ENCODE assay signal across 2 cellular contexts in genomic region chr16:11494029-11494428, GRCh38.
TF ChIP-seq lines count a peak whose summit lies in the region.

No MANE protein-coding gene starts in this region.

TF ChIP-seq in HCT116, 20 proteins besides CTCF, POLR2A, EP300 and RAD21 (continued from another document):
- TF ChIP-seq ATF3 (IDR thresholded peaks at IDR 0.05) (no peak), ELF1 (IDR thresholded peaks at IDR 0.05; ENCODE audit: borderline replicate concordance, low read depth) (no peak), EZH2phosphoT487 (IDR thresholded peaks at IDR 0.05; ENCODE audit: borderline replicate concordance) (no peak), SIN3A (IDR thresholded peaks at IDR 0.05; ENCODE audit: low read depth) (no peak), FOSL1 (IDR thresholded peaks at IDR 0.05; ENCODE audit: low read depth) (no peak), EGR1 (IDR thresholded peaks at IDR 0.05; ENCODE audit: low read depth) (no peak), REST (IDR thresholded peaks at IDR 0.05; ENCODE audit: low read depth) (no peak), POLR2AphosphoS5 (IDR thresholded peaks at IDR 0.05; ENCODE audit: low read depth, low read length) (no peak), ZNF274 (IDR thresholded peaks at IDR 0.05; ENCODE audit: low read depth, low read length) (no peak), MAX (IDR thresholded peaks at IDR 0.05) (no peak), EZH2 (IDR thresholded peaks at IDR 0.05) (no peak), ZBTB33 (IDR thresholded peaks at IDR 0.05; ENCODE audit: extremely low read depth, insufficient replicate concordance, low read length) (no peak), SRF (IDR thresholded peaks at IDR 0.05; ENCODE audit: low read depth) (no peak), YY1 (IDR thresholded peaks at IDR 0.05; ENCODE audit: extremely low read depth, insufficient replicate concordance, low read depth, low read length) (no peak), TCF7L2 (IDR thresholded peaks at IDR 0.05; ENCODE audit: borderline replicate concordance, extremely low read depth, insufficient read depth, insufficient read length) (no peak), SP1 (IDR thresholded peaks at IDR 0.05; ENCODE audit: low read depth) (no peak), CEBPB (IDR thresholded peaks at IDR 0.05; ENCODE audit: low read depth) (no peak), CBX3 (IDR thresholded peaks at IDR 0.05; ENCODE audit: low read depth) (no peak)
TF ChIP-seq in HCT116: peak in this region for 0.

TF ChIP-seq in K562, 482 proteins besides CTCF, POLR2A, EP300 and RAD21 (continued from another document):
- no peak for TF ChIP-seq MYC (IDR thresholded peaks at IDR 0.05; ENCODE audit: low read depth, low read length)
- no peak for TF ChIP-seq MYC (CRISPR knock-in tag; IDR thresholded peaks at IDR 0.05; ENCODE audit: borderline replicate concordance, low read depth)
- no peak for TF ChIP-seq TAF7 (tag; IDR thresholded peaks at IDR 0.05)
- TF ChIP-seq VEZF1 (CRISPR knock-in tag; IDR thresholded peaks at IDR 0.05): peak; percentile 53
- no peak for TF ChIP-seq STAT6 (CRISPR knock-in tag; IDR thresholded peaks at IDR 0.05)
- no peak for TF ChIP-seq ZNF740 (CRISPR knock-in tag; IDR thresholded peaks at IDR 0.05)
- peak in 1 of 2 experiments; percentile 66; a peak in 2 of 4 replicates for TF ChIP-seq ZNF740 (tag; IDR thresholded peaks at IDR 0.05)
- TF ChIP-seq THAP7 (CRISPR knock-in tag; IDR thresholded peaks at IDR 0.05): no peak
- TF ChIP-seq HDAC3 (IDR thresholded peaks at IDR 0.05; ENCODE audit: borderline replicate concordance, partially characterized antibody): no peak
